In the genomic region with DNA sequence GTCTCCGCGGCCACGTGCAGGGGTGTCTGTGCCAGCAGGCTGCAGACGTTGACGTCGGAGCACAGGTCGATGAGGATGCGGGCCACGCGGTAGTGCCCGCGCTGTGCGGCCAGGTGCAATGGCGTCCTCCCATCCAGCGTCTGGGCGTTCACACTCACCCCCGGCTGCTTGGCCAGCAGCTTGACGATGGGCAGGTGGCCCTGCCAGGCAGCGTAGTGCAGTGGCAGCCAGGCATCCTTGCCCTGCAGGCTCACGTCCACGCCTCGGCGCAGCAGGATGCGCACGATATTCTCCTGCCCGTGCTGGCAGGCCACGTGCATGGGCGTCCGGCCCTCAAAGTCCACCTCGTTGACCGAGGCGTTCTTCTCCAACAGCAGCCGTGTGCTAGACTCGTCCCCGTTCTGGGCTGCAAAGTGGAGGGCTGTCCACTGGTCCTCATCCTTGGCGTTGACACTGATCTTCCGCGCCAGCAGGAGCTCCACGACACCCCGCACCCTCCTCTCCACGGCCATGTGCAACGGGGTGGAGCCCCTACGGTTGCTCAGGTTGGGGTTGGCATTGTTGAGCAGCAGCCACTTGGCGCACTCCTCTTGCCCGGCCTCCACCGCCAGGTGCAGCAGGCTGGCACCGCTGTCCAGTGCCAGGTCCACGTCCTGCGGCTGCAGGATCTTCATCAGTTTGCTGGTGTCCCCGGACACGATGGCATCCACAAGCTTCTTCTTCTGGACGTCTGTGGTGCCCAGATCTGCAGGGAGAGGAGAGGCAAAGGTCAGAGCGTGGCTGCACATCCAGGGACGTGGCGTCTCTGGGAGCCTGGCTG, we compare ENCODE assay signal across 23 cellular contexts. TPM values are rescaled to one million over a fixed set of nuclear protein-coding genes. Genes with fewer than 3 reads are reported as not detected.
"Had no signal": no experiment of that assay in that cellular context is flagged by ENCODE, and none has a peak within 500 bp of the region (broad histone marks: within the 10 kb centered on the region; RNA-seq: fewer than 3 reads in every experiment).

No MANE protein-coding gene starts in this region.

- H3K27me3 ChIP-seq: colonic mucosa, neural progenitor cell, testis, tibial artery had no signal

- H3K4me1 ChIP-seq: colonic mucosa, heart right ventricle, testis, tibial artery had no signal

- ATAC-seq: heart right ventricle; naive thymus-derived CD4-positive, alpha-beta T cell; sciatic nerve had no signal

- H3K27ac ChIP-seq: colonic mucosa, esophagus squamous epithelium, heart right ventricle, neural progenitor cell, testis, tibial artery had no signal

- H3K4me3 ChIP-seq: colonic mucosa, esophagus squamous epithelium, heart right ventricle, neural progenitor cell, smooth muscle cell, testis, tibial artery had no signal

- H3K9ac ChIP-seq: neural progenitor cell had no signal

- FAIRE-seq: endothelial cell of umbilical vein had no signal

- H3K36me3 ChIP-seq: colonic mucosa, heart right ventricle, neural progenitor cell had no signal

- H3K9me3 ChIP-seq: colonic mucosa, testis had no signal

- DNase-seq: colonic mucosa; effector memory CD4-positive, alpha-beta T cell; esophagus squamous epithelium; foreskin melanocyte; glutamatergic neuron; heart right ventricle; hippocampal formation; islet precursor cell; mesenchymal stem cell; naive thymus-derived CD4-positive, alpha-beta T cell; nucleus accumbens; stimulated activated CD4-positive, alpha-beta T cell treated with anti-CD3 and anti-CD28 coated beads, Interleukin-12 subunit alpha, Interleukin-12 subunit beta, amount 100 ng/mL, for 4 hours; stimulated activated CD4-positive, alpha-beta T cell treated with anti-CD3 and anti-CD28 coated beads, Interleukin-1b, Interleukin-23, amount 100 ng/mL, for 48 hours; stimulated activated CD4-positive, alpha-beta T cell treated with anti-CD3 and anti-CD28 coated beads, Interleukin-4, amount 100 ng/mL, for 1 hour; stimulated activated CD8-positive, alpha-beta memory T cell treated with anti-CD3 and anti-CD28 coated beads, Interleukin-4, amount 100 ng/mL, for 48 hours; stimulated activated naive CD4-positive, alpha-beta T cell; substantia nigra; testis; tibial artery had no signal

RNA-seq across cellular contexts. Expression of gene RIPK4, which starts 25.4 kb away (rescaled TPM):
- total RNA-seq: endothelial cell of umbilical vein had no signal
- polyA plus RNA-seq: endothelial cell of umbilical vein had no signal
